25 cellular contexts compared by ENCODE assay signal in the genomic region with DNA sequence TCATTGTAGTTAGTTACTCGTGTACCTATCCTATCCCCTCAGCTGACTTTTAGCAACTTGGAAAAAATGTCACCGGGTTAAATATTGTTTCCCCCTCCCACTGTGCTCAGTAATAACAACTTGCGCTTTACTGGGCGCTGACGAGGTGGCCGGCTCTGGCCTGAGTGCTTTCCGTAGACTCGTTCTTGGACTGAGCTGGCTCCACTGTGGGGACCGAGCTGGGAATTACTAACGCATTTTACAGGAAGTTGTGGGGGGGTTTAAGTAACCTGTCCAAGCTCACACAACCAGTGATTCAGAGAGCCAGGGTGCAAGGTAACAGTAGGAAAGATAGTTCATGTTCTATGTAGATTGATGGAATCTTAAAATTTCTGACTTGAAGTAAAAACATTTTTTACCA.
"Had no signal": no experiment of that assay in that cellular context is flagged by ENCODE, and none has a peak within 500 bp of the region (broad histone marks: within the 10 kb centered on the region; RNA-seq: fewer than 3 reads in every experiment).

No MANE protein-coding gene starts in this region.

- H3K4me3 Mint-ChIP-seq: activated naive CD8-positive, alpha-beta T cell treated with anti-CD3 and anti-CD28 coated beads for 36 hours; activated T-cell treated with anti-CD3 and anti-CD28 coated beads, Interleukin-2, amount 50 U/mL, for 24 hours; naive B cell; T-cell; T-helper 2 cell treated with Interferon-gamma antibody and Interleukin-4, amounts not matched to agents 5 μg/mL and 100 μg/mL, for 36 hours had no signal

- FAIRE-seq: bronchial epithelial cell, islet of Langerhans had no signal

- H3K4me1 Mint-ChIP-seq: activated naive CD8-positive, alpha-beta T cell treated with anti-CD3 and anti-CD28 coated beads for 36 hours; naive B cell; T-cell had no signal

- H3K4me3 ChIP-seq: coronary artery, gastroesophageal sphincter, heart left ventricle, lower lobe of right lung, ovary, prostate gland, right atrium auricular region, thoracic aorta, upper lobe of right lung had no signal

- H3K27ac Mint-ChIP-seq: activated naive CD8-positive, alpha-beta T cell treated with anti-CD3 and anti-CD28 coated beads for 36 hours; activated T-cell treated with anti-CD3 and anti-CD28 coated beads, Interleukin-2, amount 50 U/mL, for 24 hours; activated T-helper 2 cell treated with anti-CD3 and anti-CD28 coated beads, Interferon-gamma antibody, Interleukin-2, Interleukin-4, amounts not matched to agents 10 μg/mL and 5 μg/mL and 100 μg/mL, durations not matched to agents 14 hours and 24 hours and 36 hours; naive B cell; T-cell; T-helper 2 cell treated with Interferon-gamma antibody and Interleukin-4, amounts not matched to agents 5 μg/mL and 100 μg/mL, for 36 hours had no signal

- H3K27ac ChIP-seq: coronary artery, gastroesophageal sphincter, heart left ventricle, lower lobe of right lung, ovary, prostate gland, right atrium auricular region, thoracic aorta, upper lobe of right lung, VCaP had no signal

- H3K9me3 ChIP-seq: gastroesophageal sphincter, heart left ventricle, lower lobe of right lung, ovary, prostate gland, right atrium auricular region, thoracic aorta, upper lobe of right lung had no signal

- H3K27me3 ChIP-seq: gastroesophageal sphincter, heart left ventricle, ovary, right atrium auricular region, upper lobe of right lung had no signal

- H3K9me3 Mint-ChIP-seq: activated naive CD8-positive, alpha-beta T cell treated with anti-CD3 and anti-CD28 coated beads for 36 hours; activated T-cell treated with anti-CD3 and anti-CD28 coated beads, Interleukin-2, amount 50 U/mL, for 24 hours; activated T-helper 2 cell treated with anti-CD3 and anti-CD28 coated beads, Interferon-gamma antibody, Interleukin-2, Interleukin-4, amounts not matched to agents 10 μg/mL and 5 μg/mL and 100 μg/mL, durations not matched to agents 14 hours and 24 hours and 36 hours; T-cell; T-helper 2 cell treated with Interferon-gamma antibody and Interleukin-4, amounts not matched to agents 5 μg/mL and 100 μg/mL, for 36 hours had no signal

- H3K36me3 ChIP-seq: gastroesophageal sphincter, heart left ventricle, lower lobe of right lung, ovary, prostate gland, right atrium auricular region, thoracic aorta, upper lobe of right lung had no signal

- H3K36me3 Mint-ChIP-seq: activated naive CD8-positive, alpha-beta T cell treated with anti-CD3 and anti-CD28 coated beads for 36 hours; naive B cell; T-cell had no signal

- H3K4me1 ChIP-seq: gastroesophageal sphincter, heart left ventricle, lower lobe of right lung, prostate gland, right atrium auricular region, upper lobe of right lung had no signal

- DNase-seq: activated CD4-positive, alpha-beta T cell treated with anti-CD3 and anti-CD28 coated beads, Interleukin-2, amount 50 U/mL, for 1 hour; activated CD4-positive, CD25-positive, alpha-beta regulatory T cell treated with anti-CD3 and anti-CD28 coated beads, Interleukin-2, amount 50 U/mL, for 72 hours; activated CD8-positive, alpha-beta memory T cell treated with anti-CD3 and anti-CD28 coated beads, Interleukin-2, amount 50 U/mL, for 4 hours; activated naive CD4-positive, alpha-beta T cell; activated naive CD8-positive, alpha-beta T cell treated with anti-CD3 and anti-CD28 coated beads for 36 hours; activated T-cell treated with anti-CD3 and anti-CD28 coated beads, Interleukin-2, amount 50 U/mL, for 24 hours; heart left ventricle; left colon; lower lobe of right lung; naive B cell; ovary; stimulated activated CD4-positive, alpha-beta T cell treated with anti-CD3 and anti-CD28 coated beads, Interleukin-4, amount 100 ng/mL, for 24 hours; stimulated activated naive CD4-positive, alpha-beta T cell treated with Interleukin-2 at 50 U/mL for 16 hours; T-cell; upper lobe of right lung had no signal

- ATAC-seq: gastroesophageal sphincter, heart left ventricle, left colon, lower lobe of right lung, T-cell, upper lobe of right lung had no signal
